1 cellular context compared by ENCODE assay signal in the genomic region with DNA sequence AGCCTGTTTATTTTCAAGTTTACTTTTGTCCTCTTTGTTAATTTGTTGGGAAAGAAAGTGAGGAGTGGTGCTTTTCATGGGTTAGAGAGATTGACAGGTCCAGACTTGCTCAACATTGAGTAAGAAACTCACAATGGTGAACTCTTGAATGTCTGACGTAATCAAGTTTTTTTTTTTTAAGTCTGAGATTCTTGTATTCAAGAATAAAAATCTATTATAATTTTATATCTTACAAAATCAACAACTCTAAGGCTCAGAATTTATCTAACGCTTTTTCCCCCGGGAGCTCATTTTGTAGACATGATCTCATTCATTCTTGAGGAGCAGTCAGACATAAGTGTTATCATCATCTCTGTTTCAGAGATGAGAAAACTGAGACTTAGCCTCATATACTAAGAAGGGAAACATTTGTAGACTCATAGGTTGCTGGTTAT.
TF ChIP-seq lines count a peak whose summit lies in the region.

No MANE protein-coding gene starts in this region.

TF ChIP-seq in GM23338, 12 proteins besides CTCF, POLR2A, EP300 and RAD21:
- TF ChIP-seq, protein P1, sequence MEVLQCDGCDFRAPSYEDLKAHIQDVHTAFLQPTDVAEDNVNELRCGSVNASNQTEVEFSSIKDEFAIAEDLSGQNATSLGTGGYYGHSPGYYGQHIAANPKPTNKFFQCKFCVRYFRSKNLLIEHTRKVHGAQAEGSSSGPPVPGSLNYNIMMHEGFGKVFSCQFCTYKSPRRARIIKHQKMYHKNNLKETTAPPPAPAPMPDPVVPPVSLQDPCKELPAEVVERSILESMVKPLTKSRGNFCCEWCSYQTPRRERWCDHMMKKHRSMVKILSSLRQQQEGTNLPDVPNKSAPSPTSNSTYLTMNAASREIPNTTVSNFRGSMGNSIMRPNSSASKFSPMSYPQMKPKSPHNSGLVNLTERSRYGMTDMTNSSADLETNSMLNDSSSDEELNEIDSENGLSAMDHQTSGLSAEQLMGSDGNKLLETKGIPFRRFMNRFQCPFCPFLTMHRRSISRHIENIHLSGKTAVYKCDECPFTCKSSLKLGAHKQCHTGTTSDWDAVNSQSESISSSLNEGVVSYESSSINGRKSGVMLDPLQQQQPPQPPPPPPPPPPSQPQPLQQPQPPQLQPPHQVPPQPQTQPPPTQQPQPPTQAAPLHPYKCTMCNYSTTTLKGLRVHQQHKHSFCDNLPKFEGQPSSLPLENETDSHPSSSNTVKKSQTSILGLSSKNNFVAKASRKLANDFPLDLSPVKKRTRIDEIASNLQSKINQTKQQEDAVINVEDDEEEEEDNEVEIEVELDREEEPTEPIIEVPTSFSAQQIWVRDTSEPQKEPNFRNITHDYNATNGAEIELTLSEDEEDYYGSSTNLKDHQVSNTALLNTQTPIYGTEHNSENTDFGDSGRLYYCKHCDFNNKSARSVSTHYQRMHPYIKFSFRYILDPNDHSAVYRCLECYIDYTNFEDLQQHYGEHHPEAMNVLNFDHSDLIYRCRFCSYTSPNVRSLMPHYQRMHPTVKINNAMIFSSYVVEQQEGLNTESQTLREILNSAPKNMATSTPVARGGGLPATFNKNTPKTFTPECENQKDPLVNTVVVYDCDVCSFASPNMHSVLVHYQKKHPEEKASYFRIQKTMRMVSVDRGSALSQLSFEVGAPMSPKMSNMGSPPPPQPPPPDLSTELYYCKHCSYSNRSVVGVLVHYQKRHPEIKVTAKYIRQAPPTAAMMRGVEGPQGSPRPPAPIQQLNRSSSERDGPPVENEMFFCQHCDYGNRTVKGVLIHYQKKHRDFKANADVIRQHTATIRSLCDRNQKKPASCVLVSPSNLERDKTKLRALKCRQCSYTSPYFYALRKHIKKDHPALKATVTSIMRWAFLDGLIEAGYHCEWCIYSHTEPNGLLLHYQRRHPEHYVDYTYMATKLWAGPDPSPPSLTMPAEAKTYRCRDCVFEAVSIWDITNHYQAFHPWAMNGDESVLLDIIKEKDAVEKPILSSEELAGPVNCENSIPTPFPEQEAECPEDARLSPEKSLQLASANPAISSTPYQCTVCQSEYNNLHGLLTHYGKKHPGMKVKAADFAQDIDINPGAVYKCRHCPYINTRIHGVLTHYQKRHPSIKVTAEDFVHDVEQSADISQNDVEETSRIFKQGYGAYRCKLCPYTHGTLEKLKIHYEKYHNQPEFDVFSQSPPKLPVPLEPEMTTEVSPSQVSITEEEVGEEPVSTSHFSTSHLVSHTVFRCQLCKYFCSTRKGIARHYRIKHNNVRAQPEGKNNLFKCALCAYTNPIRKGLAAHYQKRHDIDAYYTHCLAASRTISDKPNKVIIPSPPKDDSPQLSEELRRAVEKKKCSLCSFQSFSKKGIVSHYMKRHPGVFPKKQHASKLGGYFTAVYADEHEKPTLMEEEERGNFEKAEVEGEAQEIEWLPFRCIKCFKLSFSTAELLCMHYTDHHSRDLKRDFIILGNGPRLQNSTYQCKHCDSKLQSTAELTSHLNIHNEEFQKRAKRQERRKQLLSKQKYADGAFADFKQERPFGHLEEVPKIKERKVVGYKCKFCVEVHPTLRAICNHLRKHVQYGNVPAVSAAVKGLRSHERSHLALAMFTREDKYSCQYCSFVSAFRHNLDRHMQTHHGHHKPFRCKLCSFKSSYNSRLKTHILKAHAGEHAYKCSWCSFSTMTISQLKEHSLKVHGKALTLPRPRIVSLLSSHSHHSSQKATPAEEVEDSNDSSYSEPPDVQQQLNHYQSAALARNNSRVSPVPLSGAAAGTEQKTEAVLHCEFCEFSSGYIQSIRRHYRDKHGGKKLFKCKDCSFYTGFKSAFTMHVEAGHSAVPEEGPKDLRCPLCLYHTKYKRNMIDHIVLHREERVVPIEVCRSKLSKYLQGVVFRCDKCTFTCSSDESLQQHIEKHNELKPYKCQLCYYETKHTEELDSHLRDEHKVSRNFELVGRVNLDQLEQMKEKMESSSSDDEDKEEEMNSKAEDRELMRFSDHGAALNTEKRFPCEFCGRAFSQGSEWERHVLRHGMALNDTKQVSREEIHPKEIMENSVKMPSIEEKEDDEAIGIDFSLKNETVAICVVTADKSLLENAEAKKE (CRISPR knock-in tag; IDR thresholded peaks at IDR 0.05), result no peak
- no peak for TF ChIP-seq NANOG (IDR thresholded peaks at IDR 0.05; ENCODE audit: borderline replicate concordance)
- no peak for TF ChIP-seq ZNF331 (CRISPR knock-in tag; IDR thresholded peaks at IDR 0.05; ENCODE audit: low read depth)
- no peak for TF ChIP-seq JUNB (IDR thresholded peaks at IDR 0.05; ENCODE audit: unreplicated experiment)
- TF ChIP-seq EZH2 (IDR thresholded peaks at IDR 0.05; ENCODE audit: low read depth, unreplicated experiment), result no peak
- TF ChIP-seq POLR2AphosphoS5 (IDR thresholded peaks at IDR 0.05; ENCODE audit: low read depth), result no peak
- no peak for TF ChIP-seq STAT1 (IDR thresholded peaks at IDR 0.05; ENCODE audit: unreplicated experiment)
- TF ChIP-seq, protein P2, sequence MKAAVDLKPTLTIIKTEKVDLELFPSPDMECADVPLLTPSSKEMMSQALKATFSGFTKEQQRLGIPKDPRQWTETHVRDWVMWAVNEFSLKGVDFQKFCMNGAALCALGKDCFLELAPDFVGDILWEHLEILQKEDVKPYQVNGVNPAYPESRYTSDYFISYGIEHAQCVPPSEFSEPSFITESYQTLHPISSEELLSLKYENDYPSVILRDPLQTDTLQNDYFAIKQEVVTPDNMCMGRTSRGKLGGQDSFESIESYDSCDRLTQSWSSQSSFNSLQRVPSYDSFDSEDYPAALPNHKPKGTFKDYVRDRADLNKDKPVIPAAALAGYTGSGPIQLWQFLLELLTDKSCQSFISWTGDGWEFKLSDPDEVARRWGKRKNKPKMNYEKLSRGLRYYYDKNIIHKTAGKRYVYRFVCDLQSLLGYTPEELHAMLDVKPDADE (IDR thresholded peaks at IDR 0.05), result no peak
- TF ChIP-seq, protein P3, sequence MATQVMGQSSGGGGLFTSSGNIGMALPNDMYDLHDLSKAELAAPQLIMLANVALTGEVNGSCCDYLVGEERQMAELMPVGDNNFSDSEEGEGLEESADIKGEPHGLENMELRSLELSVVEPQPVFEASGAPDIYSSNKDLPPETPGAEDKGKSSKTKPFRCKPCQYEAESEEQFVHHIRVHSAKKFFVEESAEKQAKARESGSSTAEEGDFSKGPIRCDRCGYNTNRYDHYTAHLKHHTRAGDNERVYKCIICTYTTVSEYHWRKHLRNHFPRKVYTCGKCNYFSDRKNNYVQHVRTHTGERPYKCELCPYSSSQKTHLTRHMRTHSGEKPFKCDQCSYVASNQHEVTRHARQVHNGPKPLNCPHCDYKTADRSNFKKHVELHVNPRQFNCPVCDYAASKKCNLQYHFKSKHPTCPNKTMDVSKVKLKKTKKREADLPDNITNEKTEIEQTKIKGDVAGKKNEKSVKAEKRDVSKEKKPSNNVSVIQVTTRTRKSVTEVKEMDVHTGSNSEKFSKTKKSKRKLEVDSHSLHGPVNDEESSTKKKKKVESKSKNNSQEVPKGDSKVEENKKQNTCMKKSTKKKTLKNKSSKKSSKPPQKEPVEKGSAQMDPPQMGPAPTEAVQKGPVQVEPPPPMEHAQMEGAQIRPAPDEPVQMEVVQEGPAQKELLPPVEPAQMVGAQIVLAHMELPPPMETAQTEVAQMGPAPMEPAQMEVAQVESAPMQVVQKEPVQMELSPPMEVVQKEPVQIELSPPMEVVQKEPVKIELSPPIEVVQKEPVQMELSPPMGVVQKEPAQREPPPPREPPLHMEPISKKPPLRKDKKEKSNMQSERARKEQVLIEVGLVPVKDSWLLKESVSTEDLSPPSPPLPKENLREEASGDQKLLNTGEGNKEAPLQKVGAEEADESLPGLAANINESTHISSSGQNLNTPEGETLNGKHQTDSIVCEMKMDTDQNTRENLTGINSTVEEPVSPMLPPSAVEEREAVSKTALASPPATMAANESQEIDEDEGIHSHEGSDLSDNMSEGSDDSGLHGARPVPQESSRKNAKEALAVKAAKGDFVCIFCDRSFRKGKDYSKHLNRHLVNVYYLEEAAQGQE (IDR thresholded peaks at IDR 0.05; ENCODE audit: unreplicated experiment), result no peak
